ENCODE assay signal across 1 cellular context in genomic region chr20:15077733-15078132, GRCh38.
TF ChIP-seq lines count a peak whose summit lies in the region.

No MANE protein-coding gene starts in this region.

TF ChIP-seq in GM23338, 12 proteins besides CTCF, POLR2A, EP300 and RAD21 (continued from another document):
- no peak for TF ChIP-seq ZNF462 (CRISPR knock-in tag; IDR thresholded peaks at IDR 0.05)
- TF ChIP-seq ETS1 (IDR thresholded peaks at IDR 0.05), result no peak
- no peak for TF ChIP-seq EZH2 (IDR thresholded peaks at IDR 0.05; ENCODE audit: low read depth, unreplicated experiment)
- TF ChIP-seq NANOG (IDR thresholded peaks at IDR 0.05; ENCODE audit: borderline replicate concordance), result no peak
- no peak for TF ChIP-seq STAT1 (IDR thresholded peaks at IDR 0.05; ENCODE audit: unreplicated experiment)
- no peak for TF ChIP-seq EZH2phosphoT487 (IDR thresholded peaks at IDR 0.05; ENCODE audit: unreplicated experiment)
- no peak for TF ChIP-seq ZNF331 (CRISPR knock-in tag; IDR thresholded peaks at IDR 0.05; ENCODE audit: low read depth)
- TF ChIP-seq POLR2AphosphoS5 (IDR thresholded peaks at IDR 0.05; ENCODE audit: low read depth), result no peak
